8 cellular contexts compared by ENCODE assay signal in the genomic region with DNA sequence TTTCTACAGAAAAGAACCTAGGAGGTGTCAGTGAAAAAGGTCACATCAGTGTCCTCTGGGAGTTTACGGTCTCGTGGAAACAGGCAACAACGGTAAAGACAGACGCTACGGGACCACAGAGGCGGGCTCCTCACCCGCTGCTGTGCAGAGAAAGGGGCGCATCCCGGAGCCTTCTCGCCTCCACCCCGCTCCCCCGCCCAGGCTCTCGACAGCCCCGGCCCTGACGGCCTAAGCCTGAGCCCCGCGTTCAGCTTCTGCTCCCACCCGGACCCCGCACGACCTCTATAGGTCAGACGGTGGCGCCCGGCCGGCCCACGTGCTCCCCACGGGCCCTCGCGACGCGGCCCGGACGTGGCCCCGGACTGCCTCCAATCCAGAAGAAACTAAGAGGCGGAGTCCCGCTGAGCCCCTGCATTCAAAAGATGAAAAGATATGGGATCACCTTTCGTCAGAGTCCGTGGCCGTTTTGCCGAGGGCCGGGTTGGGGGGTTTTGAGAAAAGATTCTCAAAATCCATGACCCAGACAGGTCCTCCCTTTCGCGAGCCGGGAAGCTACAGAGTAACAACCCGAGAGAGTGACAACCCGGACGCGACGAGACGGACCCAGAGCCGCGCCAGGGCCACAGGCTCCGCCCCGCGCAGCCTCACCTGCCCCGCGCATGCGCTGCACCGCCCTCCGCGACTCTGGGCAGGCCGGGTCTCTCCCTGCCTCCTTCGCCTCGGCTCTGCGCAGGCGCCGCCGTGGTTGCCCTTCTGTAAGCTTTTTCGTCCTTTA. TPM values are rescaled to one million over a fixed set of nuclear protein-coding genes. Genes with fewer than 3 reads are reported as not detected.
DNase-seq lines count a peak whose midpoint lies in the region; ATAC-seq, FAIRE-seq and TF ChIP-seq lines count a peak whose summit lies in the region.

A gene (minus strand): TSS at position 577 of the 775 bp plus-strand sequence. CDS start 61 bp downstream, at position 516.

- POLR2A ChIA-PET in CD4-positive, alpha-beta T cell (lab: Charles Lee): interaction anchor here (0.8 to 3.9 kb wide), 20 partner anchors 10 to 329 kb away, joined by 3 to 31 read pairs (median 6); a partner anchor contains a TSS
- POLR2A ChIA-PET in HepG2 (lab: Yijun Ruan, JAX): interaction anchor here (0.8 to 1.7 kb wide), 9 partner anchors 10 to 228 kb away, joined by 3 to 8 read pairs (median 4); a partner anchor contains a TSS

- TF ChIP-seq CTCF in CD4-positive, alpha-beta T cell (IDR thresholded peaks at IDR 0.05): no peak
- TF ChIP-seq CTCF in HepG2 (CRISPR knock-in tag; IDR thresholded peaks at IDR 0.05): peak; percentile 58

- H3K9me3 ChIP-seq in CD4-positive, alpha-beta T cell (ENCODE audit: control insufficient read depth, low read length): no peaks in the 10 kb centered on the region
- H3K9me3 ChIP-seq in HepG2 (ENCODE audit: low read length): no peaks in the 10 kb centered on the region

- TF ChIP-seq POLR2A in HepG2 (IDR thresholded peaks at IDR 0.05; ENCODE audit: insufficient read depth in 1 of 2, low read depth in 2 of 2, low read length in 2 of 2): peak; percentile 91 to 94

- no peaks in the 10 kb centered on the region for H3K36me3 ChIP-seq in HepG2 (replicated peaks in 1 of 2; ENCODE audit: control insufficient read depth in 1 of 2, insufficient read depth in 2 of 2, low read length in 2 of 2)

- no peaks in the 10 kb centered on the region for H3K27me3 Mint-ChIP-seq in CD4-positive, alpha-beta T cell
- no peaks in the 10 kb centered on the region for H3K27me3 Mint-ChIP-seq in dendritic cell treated with granulocyte-macrophage colony-stimulating factor and Interleukin-4, amounts not matched to agents 40 ng/mL and 50 ng/mL, for 4 days

- intact Hi-C loops in CD4-positive, alpha-beta T cell (cut with DNase I, micrococcal nuclease): loop anchor here (1.0 to 5.0 kb wide), 5 partner anchors 21 to 228 kb away; a partner anchor contains a TSS
- intact Hi-C loops in dendritic cell treated with granulocyte-macrophage colony-stimulating factor and Interleukin-4, amounts not matched to agents 40 ng/mL and 50 ng/mL, for 4 days (cut with micrococcal nuclease): loop anchor here (2.0 to 10.0 kb wide), 2 partner anchors 20 to 200 kb away; a partner anchor contains a TSS
- intact Hi-C loops in HepG2 (cut with micrococcal nuclease; ENCODE audit: unreplicated experiment): loop anchor here (5.0 to 10.0 kb wide), 4 partner anchors 117 to 370 kb away; a partner anchor contains a TSS

- CTCF ChIA-PET in CD4-positive, alpha-beta T cell (lab: Charles Lee): interaction anchor here (0.8 to 2.3 kb wide), 7 partner anchors 14 to 246 kb away, joined by 3 to 6 read pairs (median 4); no protein-coding TSS in a partner anchor
- CTCF ChIA-PET in HepG2 (lab: Yijun Ruan, JAX; ENCODE audit: low intra/inter-chr PET ratio, low total read pairs): no interaction called here

- H3K27me3 ChIP-seq in CD4-positive, alpha-beta T cell (ENCODE audit: control insufficient read depth, insufficient read depth, low read length): no peaks in the 10 kb centered on the region
- 0 out of 5 replicates have a peak, but pooled peaks cover 0 to 1% of the 10 kb centered on the region in 2 experiments for H3K27me3 ChIP-seq in HepG2 (ENCODE audit: control insufficient read depth in 1 of 2, insufficient read depth in 2 of 2, low read length in 2 of 2)

- WGBS in HepG2 (ENCODE audit: low lambda C conversion rate): under 1% methylated on average over 46 of the region's 68 CpGs

- no peaks in the 10 kb centered on the region for H4K20me1 ChIP-seq in HepG2 (ENCODE audit: insufficient read depth, low read length)

- TF ChIP-seq RAD21 in HepG2 (CRISPR knock-in tag; IDR thresholded peaks at IDR 0.05): peak; percentile 43; the same call in 1 of the 2 replicates

- peaks cover 4% of the 10 kb centered on the region for H3K36me3 Mint-ChIP-seq in CD4-positive, alpha-beta T cell (ENCODE audit: low read depth)
- H3K36me3 Mint-ChIP-seq in dendritic cell treated with granulocyte-macrophage colony-stimulating factor and Interleukin-4, amounts not matched to agents 40 ng/mL and 50 ng/mL, for 4 days (ENCODE audit: low read depth): no peaks in the 10 kb centered on the region

- peaks cover 42% of the 10 kb centered on the region for H3K4me1 ChIP-seq in HepG2 (ENCODE audit: insufficient read depth, low read length)

- no peaks in the 10 kb centered on the region for H3K9me3 Mint-ChIP-seq in CD4-positive, alpha-beta T cell
- H3K9me3 Mint-ChIP-seq in dendritic cell treated with granulocyte-macrophage colony-stimulating factor and Interleukin-4, amounts not matched to agents 40 ng/mL and 50 ng/mL, for 4 days: no peaks in the 10 kb centered on the region

- BruUV-seq in HepG2 (replicated peaks; lab: Mats Ljungman, UMichigan): TSS peak; percentile 81

- TF ChIP-seq EP300 in HepG2 (IDR thresholded peaks at IDR 0.05; ENCODE audit: low read depth in 2 of 2, low read length in 2 of 2) (no peak), HepG2 (CRISPR knock-in tag; IDR thresholded peaks at IDR 0.05; ENCODE audit: borderline replicate concordance) (peak; percentile 44; the same call in 1 of the 2 replicates)

- DNase-seq in CD4-positive, alpha-beta T cell: peak; percentile 91 to 96 (median 95)
- DNase-seq in NCI-H774 (lab: John Stamatoyannopoulos, UW) (peak; percentile 91), HepG2 (ENCODE audit: low spot score) (peak; percentile 90)
- peak; percentile 94 to 95 for DNase-seq in activated CD4-positive, alpha-beta T cell treated with anti-CD3 and anti-CD28 coated beads, Interleukin-2, amount 50 U/mL, for 4 hours
- DNase-seq in stimulated activated CD4-positive, alpha-beta T cell treated with anti-CD3 and anti-CD28 coated beads, Interleukin-4, amount 100 ng/mL, for 1 hour: peak; percentile 97

- H3K4me1 Mint-ChIP-seq in CD4-positive, alpha-beta T cell (ENCODE audit: low read depth): peaks cover 21% of the 10 kb centered on the region
- H3K4me1 Mint-ChIP-seq in dendritic cell treated with granulocyte-macrophage colony-stimulating factor and Interleukin-4, amounts not matched to agents 40 ng/mL and 50 ng/mL, for 4 days (ENCODE audit: low read depth): peaks cover 37% of the 10 kb centered on the region

- H3K27ac ChIP-seq in CD4-positive, alpha-beta T cell (ENCODE audit: low read depth, low read length): peak within 1 kb of the TSS; percentile 92
- peak within 1 kb of the TSS; percentile 79 for H3K27ac ChIP-seq in HepG2 (ENCODE audit: extremely low read length, insufficient read depth, low read length)

- peak within 1 kb of the TSS; percentile 69 to 80 (median 75) for H3K4me3 ChIP-seq in HepG2 (replicated peaks in 1 of 3; ENCODE audit: insufficient read depth in 1 of 3, low read depth in 2 of 3, low read length in 3 of 3)

- in situ Hi-C loops in HepG2 (cut with HindIII; ENCODE audit: extremely low pct_ligation_motif_present, low pct_unique_long_range_greater_than_20kb): loop anchor here (25.0 kb wide), 1 partner anchor 183 kb away; a partner anchor contains a TSS

- H3K4me2 ChIP-seq in HepG2 (ENCODE audit: low read depth, low read length): peak within 1 kb of the TSS; percentile 87

- peaks cover 29% of the 10 kb centered on the region for H3K79me2 ChIP-seq in HepG2 (ENCODE audit: insufficient read depth, low read length)

- peak within 1 kb of the TSS; percentile 70 for H2AFZ ChIP-seq in HepG2 (ENCODE audit: low read length)

- peak within 1 kb of the TSS; percentile 74 for H3K9ac ChIP-seq in HepG2 (ENCODE audit: insufficient read depth, low read depth, low read length)

- peak; percentile 92 for ATAC-seq in CD4-positive, alpha-beta T cell (ENCODE audit: poor library complexity)
- ATAC-seq in GM19397 (IDR thresholded peaks at IDR 0.05; ENCODE audit: unreplicated experiment): peak; percentile 91
- ATAC-seq in HG03565 (IDR thresholded peaks at IDR 0.05; ENCODE audit: unreplicated experiment): peak; percentile 81
- peak; percentile 95 for ATAC-seq in HepG2

- FAIRE-seq in HepG2 (lab: Jason Lieb, UNC): peak; percentile 15

- H3K27ac Mint-ChIP-seq in CD4-positive, alpha-beta T cell: peak within 1 kb of the TSS; percentile 88
- peak within 1 kb of the TSS; percentile 91 for H3K27ac Mint-ChIP-seq in dendritic cell treated with granulocyte-macrophage colony-stimulating factor and Interleukin-4, amounts not matched to agents 40 ng/mL and 50 ng/mL, for 4 days

- H3K4me3 Mint-ChIP-seq in CD4-positive, alpha-beta T cell: peak within 1 kb of the TSS; percentile 91
- peak within 1 kb of the TSS; percentile 82 for H3K4me3 Mint-ChIP-seq in dendritic cell treated with granulocyte-macrophage colony-stimulating factor and Interleukin-4, amounts not matched to agents 40 ng/mL and 50 ng/mL, for 4 days

TF ChIP-seq in HepG2, 621 proteins besides CTCF, POLR2A, EP300 and RAD21 (continues in another document):
- peak; percentile 83; the same call in 1 of the 2 replicates for TF ChIP-seq MXD4 (CRISPR knock-in tag; IDR thresholded peaks at IDR 0.05)
- no peak for TF ChIP-seq ZFP36L2 (CRISPR knock-in tag; IDR thresholded peaks at IDR 0.05)
- TF ChIP-seq RBFOX2 (IDR thresholded peaks at IDR 0.05; ENCODE audit: low read depth, low read length): peak; percentile 92
- peak; percentile 86 for TF ChIP-seq SRSF1 (optimal IDR thresholded peaks at IDR 0.05; ENCODE audit: low read depth, low read length)

RNA-seq across cellular contexts. Expression of the gene that starts here (rescaled TPM):
- total RNA-seq in CD4-positive, alpha-beta T cell: 10 to 100 TPM; 10.2 to 16.2 TPM
- 15.4 and 17.0 TPM in 2 replicates for total RNA-seq in HepG2 (2016; rRNA removed; fragmentation: Illumina TruSeq; extraction: Trizol)
- total RNA-seq in HepG2 (2016; cell fraction: cytosol; rRNA removed; fragmentation: Illumina TruSeq; extraction: Trizol; ENCODE audit: low read depth): 4.5 and 4.8 TPM in 2 replicates
- 14.3 and 14.7 TPM in 2 replicates for total RNA-seq in HepG2 (2016; cell fraction: insoluble cytoplasmic fraction; rRNA removed; fragmentation: Illumina TruSeq; extraction: Trizol)
- total RNA-seq in HepG2 (2016; cell fraction: membrane; rRNA removed; fragmentation: Illumina TruSeq; extraction: Trizol): 6.5 and 7.4 TPM in 2 replicates
- total RNA-seq in HepG2 (2016; cell fraction: nucleus; rRNA removed; fragmentation: Illumina TruSeq; extraction: Trizol): 32.0 and 35.0 TPM in 2 replicates
- polyA plus RNA-seq in HepG2 (2011; rRNA removed): 4.2 and 4.5 TPM in 2 replicates
- 1.3 and 3.8 TPM in 2 replicates for polyA plus RNA-seq in HepG2 (2011; cell fraction: cytosol; rRNA removed)
- 6.5 and 6.8 TPM in 2 replicates for polyA plus RNA-seq in HepG2 (2011; cell fraction: nucleus; rRNA removed)
- 13.4 and 18.0 TPM in 2 replicates for polyA plus RNA-seq in HepG2 (2012)
- 2.8 and 3.1 TPM in 2 replicates for polyA plus RNA-seq in HepG2 (2016; cell fraction: cytosol; fragmentation: Illumina TruSeq; extraction: Trizol; ENCODE audit: low read depth)
- polyA plus RNA-seq in HepG2 (2016; cell fraction: insoluble cytoplasmic fraction; fragmentation: Illumina TruSeq; extraction: Trizol; ENCODE audit: low read depth): 15.5 and 16.2 TPM in 2 replicates
- polyA plus RNA-seq in HepG2 (2016; cell fraction: membrane; fragmentation: Illumina TruSeq; extraction: Trizol; ENCODE audit: low read depth): 5.7 and 6.2 TPM in 2 replicates
- polyA plus RNA-seq in HepG2 (2016; cell fraction: nucleus; fragmentation: Illumina TruSeq; extraction: Trizol; ENCODE audit: insufficient read depth, low read depth): 46.3 and 53.9 TPM in 2 replicates
- 0.63 and 0.78 TPM in 2 replicates for polyA minus RNA-seq in HepG2 (2011; rRNA and poly(A)+ RNA removed; ENCODE audit: low replicate concordance)
- 4.6 and 5.2 TPM in 2 replicates for polyA minus RNA-seq in HepG2 (2011; cell fraction: cytosol; rRNA and poly(A)+ RNA removed)
- 20.6 and 20.8 TPM in 2 replicates for polyA minus RNA-seq in HepG2 (2011; cell fraction: nucleus; rRNA and poly(A)+ RNA removed)

Comparison
In these comparisons a context has a peak if more than half of its experiments do, and no peak if none do; other contexts are left out.
1. Peak in every context shown above with its lines: DNase-seq, ATAC-seq, H3K4me3 ChIP-seq and H3K27ac ChIP-seq.